Comparison of ENCODE assay signal across 8 cellular contexts in genomic region chr18:21598726-21599584, GRCh38. TPM values are rescaled to one million over a fixed set of nuclear protein-coding genes. Genes with fewer than 3 reads are reported as not detected.
DNase-seq lines count a peak whose midpoint lies in the region; ATAC-seq and TF ChIP-seq lines count a peak whose summit lies in the region.

No MANE protein-coding gene starts in this region.

- H3K27ac Mint-ChIP-seq in Caco-2 (ENCODE audit: unreplicated experiment) (peak overlapping the region; percentile 99), memory B cell (peak overlapping the region; percentile 99)

- POLR2A ChIA-PET in Caco-2 (lab: Charles Lee), result no interaction called here

- H3K4me3 ChIP-seq in Caco-2 (ENCODE audit: low read depth, low read length), result peak overlapping the region; percentile 72
- peak overlapping the region; percentile 68 for H3K4me3 ChIP-seq in astrocyte of the cerebellum (ENCODE audit: low read depth, low read length)

- in situ Hi-C loops in astrocyte of the cerebellum (cut with HindIII; ENCODE audit: low sequenced_read_pairs), result no loop called here

- peaks cover 4% of the 10 kb centered on the region; the same call in 1 of the 2 replicates for H3K4me1 ChIP-seq in Caco-2

- H3K36me3 Mint-ChIP-seq in Caco-2 (ENCODE audit: insufficient read depth, unreplicated experiment) (peaks cover 21% of the 10 kb centered on the region), memory B cell (no peaks in the 10 kb centered on the region)

- H3K4me3 Mint-ChIP-seq in Caco-2 (ENCODE audit: unreplicated experiment) (peak overlapping the region; percentile 96), memory B cell (peak overlapping the region; percentile 96)

- CTCF ChIA-PET in Caco-2 (lab: Charles Lee), result interaction anchor here (0.5 to 2.4 kb wide), 2 partner anchors 13 kb away, joined by 7 to 32 read pairs; partner anchors contain the start of gene SNRPD1

- H3K27me3 Mint-ChIP-seq in Caco-2 (ENCODE audit: insufficient read depth, unreplicated experiment) (no peaks in the 10 kb centered on the region), memory B cell (no peaks in the 10 kb centered on the region)

- intact Hi-C loops in Caco-2 (cut with micrococcal nuclease; ENCODE audit: unreplicated experiment), result loop anchor here (10.0 kb wide), 1 partner anchor 54 kb away; no protein-coding TSS in a partner anchor

- H3K9me3 Mint-ChIP-seq in Caco-2 (ENCODE audit: unreplicated experiment) (no peaks in the 10 kb centered on the region), memory B cell (no peaks in the 10 kb centered on the region)

- no TSS peak for BruUV-seq in Caco-2 (replicated peaks; lab: Mats Ljungman, UMichigan)

- H3K9me3 ChIP-seq in Caco-2, result no peaks in the 10 kb centered on the region

- TF ChIP-seq CTCF in Caco-2 (IDR thresholded peaks at IDR 0.05; ENCODE audit: insufficient read depth in 1 of 2, low read depth in 1 of 2, low read length in 1 of 2, severe bottlenecking in 1 of 2, unreplicated experiment in 1 of 2), result no peak
- no peak for TF ChIP-seq CTCF in astrocyte of the cerebellum (IDR thresholded peaks at IDR 0.05; ENCODE audit: low read depth, low read length, missing control alignments)

- ATAC-seq in memory B cell (ENCODE audit: low read depth), result no peak
- ATAC-seq in GM21619 (IDR thresholded peaks at IDR 0.05; ENCODE audit: unreplicated experiment), result no peak
- no peak for ATAC-seq in GM21360 (IDR thresholded peaks at IDR 0.05; ENCODE audit: unreplicated experiment)
- no peak for ATAC-seq in GM18511 (IDR thresholded peaks at IDR 0.05; ENCODE audit: unreplicated experiment)

- no peaks in the 10 kb centered on the region for H3K36me3 ChIP-seq in Caco-2 (ENCODE audit: control insufficient read depth, insufficient read depth, low read length)

- H3K27me3 ChIP-seq in Caco-2 (replicated peaks; ENCODE audit: control insufficient read depth, insufficient read depth, low read length), result no peaks in the 10 kb centered on the region

- DNase-seq in Caco-2 (peak; percentile 55 to 63), HuH-7 (ENCODE audit: low spot score) (peak; percentile 30), astrocyte of the cerebellum (ENCODE audit: low read depth) (no peak), memory B cell (ENCODE audit: low spot score in 2 of 2) (no peak)
- no peak for DNase-seq in stimulated activated CD4-positive, alpha-beta T cell treated with anti-CD3 and anti-CD28 coated beads, Interleukin-15, amount 100 ng/mL, for 24 hours

- H3K4me1 Mint-ChIP-seq in Caco-2 (ENCODE audit: low read depth, unreplicated experiment) (peaks cover 6% of the 10 kb centered on the region), memory B cell (peaks cover 27% of the 10 kb centered on the region)

RNA-seq across cellular contexts. Expression of gene ESCO1, which starts 1.5 kb away (rescaled TPM):
- total RNA-seq in Caco-2 (2022), result 23.0 and 24.2 TPM in 2 replicates

RNA-seq across cellular contexts. Expression of gene SNRPD1, which starts 13.2 kb away (rescaled TPM):
- total RNA-seq in Caco-2 (2022), result 129 and 134 TPM in 2 replicates

Comparison
In these comparisons a context has a peak if more than half of its experiments do, and no peak if none do; other contexts are left out.
1. DNase-seq: peak in Caco-2 (2 of 2) and HuH-7 (single experiment); none in astrocyte of the cerebellum (single experiment), memory B cell (0 of 2) and stimulated activated CD4-positive, alpha-beta T cell treated with anti-CD3 and anti-CD28 coated beads, Interleukin-15, amount 100 ng/mL, for 24 hours (single experiment).